12 cellular contexts compared by ENCODE assay signal in genomic region chr10:80201592-80202256, GRCh38. TPM values are rescaled to one million over a fixed set of nuclear protein-coding genes. Genes with fewer than 3 reads are reported as not detected.
DNase-seq lines count a peak whose midpoint lies in the region; ATAC-seq, FAIRE-seq and TF ChIP-seq lines count a peak whose summit lies in the region.
"Had no signal": no experiment of that assay in that cellular context is flagged by ENCODE, and none has a peak within 500 bp of the region (broad histone marks: within the 10 kb centered on the region; RNA-seq: fewer than 3 reads in every experiment).

No MANE protein-coding gene starts in this region.

- no peak for ATAC-seq in stimulated activated naive CD8-positive, alpha-beta T cell treated with anti-CD3 and anti-CD28 coated beads, Interleukin-15, amount 100 ng/mL, for 72 hours
- ATAC-seq: WTC11 had no signal

- peak overlapping the region; percentile 65 for H3K27ac Mint-ChIP-seq in T-helper 1 cell treated with Interleukin-12 subunit alpha and Interleukin-12 subunit beta and Interleukin-4 antibody, amounts not matched to agents 30 μg/mL and 1 μg/mL, for 36 hours
- H3K27ac Mint-ChIP-seq in stimulated activated naive CD8-positive, alpha-beta T cell treated with anti-CD3 and anti-CD28 coated beads, Interleukin-15, amount 100 ng/mL, for 72 hours: peak overlapping the region; percentile 68 to 95
- H3K27ac Mint-ChIP-seq in neural progenitor cell: no peak overlapping the region

- H3K4me3 Mint-ChIP-seq in T-helper 1 cell treated with Interleukin-12 subunit alpha and Interleukin-12 subunit beta and Interleukin-4 antibody, amounts not matched to agents 30 μg/mL and 1 μg/mL, for 36 hours: peak overlapping the region; percentile 55
- H3K4me3 Mint-ChIP-seq in stimulated activated naive CD8-positive, alpha-beta T cell treated with anti-CD3 and anti-CD28 coated beads, Interleukin-15, amount 100 ng/mL, for 72 hours: peak overlapping the region; percentile 85 to 87
- H3K4me3 Mint-ChIP-seq in neural progenitor cell: no peak overlapping the region
- H3K4me3 Mint-ChIP-seq: WTC11 had no signal

- no peaks in the 10 kb centered on the region for H3K27me3 Mint-ChIP-seq in T-helper 1 cell treated with Interleukin-12 subunit alpha and Interleukin-12 subunit beta and Interleukin-4 antibody, amounts not matched to agents 30 μg/mL and 1 μg/mL, for 36 hours (ENCODE audit: low read depth)
- H3K27me3 Mint-ChIP-seq in stimulated activated naive CD8-positive, alpha-beta T cell treated with anti-CD3 and anti-CD28 coated beads, Interleukin-15, amount 100 ng/mL, for 72 hours: no peaks in the 10 kb centered on the region
- H3K27me3 Mint-ChIP-seq in neural progenitor cell (ENCODE audit: insufficient read depth, low read depth): peaks cover 15% of the 10 kb centered on the region

- intact Hi-C loops in kidney (cut with DNase I): loop anchor here (10.0 kb wide), 1 partner anchor 47 kb away; no protein-coding TSS in a partner anchor

- H3K4me1 ChIP-seq in kidney (ENCODE audit: control insufficient read depth in 1 of 2, insufficient read depth in 1 of 2, low read depth in 1 of 2, low read length in 2 of 2): peaks cover 53 to 68% of the 10 kb centered on the region in 2 donors
- H3K4me1 ChIP-seq in neural progenitor cell: peaks cover 14% of the 10 kb centered on the region

- H3K4me1 Mint-ChIP-seq in T-helper 1 cell treated with Interleukin-12 subunit alpha and Interleukin-12 subunit beta and Interleukin-4 antibody, amounts not matched to agents 30 μg/mL and 1 μg/mL, for 36 hours (ENCODE audit: low read depth): peaks cover 54% of the 10 kb centered on the region
- H3K4me1 Mint-ChIP-seq in stimulated activated naive CD8-positive, alpha-beta T cell treated with anti-CD3 and anti-CD28 coated beads, Interleukin-15, amount 100 ng/mL, for 72 hours: peaks cover 79% of the 10 kb centered on the region
- H3K4me1 Mint-ChIP-seq in neural progenitor cell: peaks cover 18% of the 10 kb centered on the region

- H3K36me3 ChIP-seq in kidney (ENCODE audit: control insufficient read depth in 1 of 2, insufficient read depth in 2 of 2, low read length in 2 of 2): no peaks in the 10 kb centered on the region
- H3K36me3 ChIP-seq in neural progenitor cell: no peaks in the 10 kb centered on the region

- no peaks in the 10 kb centered on the region for H3K79me2 ChIP-seq in neural progenitor cell (ENCODE audit: low read depth)

- H3K27me3 ChIP-seq in neural progenitor cell: peaks cover 29% of the 10 kb centered on the region

- peaks cover 14% of the 10 kb centered on the region for H3K36me3 Mint-ChIP-seq in T-helper 1 cell treated with Interleukin-12 subunit alpha and Interleukin-12 subunit beta and Interleukin-4 antibody, amounts not matched to agents 30 μg/mL and 1 μg/mL, for 36 hours (ENCODE audit: low read depth)
- no peaks in the 10 kb centered on the region for H3K36me3 Mint-ChIP-seq in neural progenitor cell
- H3K36me3 Mint-ChIP-seq: WTC11 had no signal

- no peaks in the 10 kb centered on the region for H3K9me3 ChIP-seq in kidney (ENCODE audit: control insufficient read depth in 1 of 2, low read length in 2 of 2)
- H3K9me3 ChIP-seq in neural progenitor cell (ENCODE audit: low read depth): no peaks in the 10 kb centered on the region

- H3K27ac ChIP-seq in angular gyrus (ENCODE audit: low read depth, low read length) (peak overlapping the region; percentile 68), kidney (ENCODE audit: low read depth in 2 of 2, low read length in 2 of 2) (peak overlapping the region; percentile 86 to 98), neural progenitor cell (no peak overlapping the region)

- H3K4me3 ChIP-seq in kidney (ENCODE audit: low read length in 2 of 2): peak overlapping the region in 1 of 2 donors; percentile 92
- no peak overlapping the region for H3K4me3 ChIP-seq in neural progenitor cell

- DNase-seq in T-helper 1 cell (no peak), kidney (no peak), kidney glomerular epithelial cell (lab: John Stamatoyannopoulos, UW) (no peak), D341Med (ENCODE audit: low spot score) (no peak), neural progenitor cell (ENCODE audit: low spot score) (no peak)
- DNase-seq in stimulated activated naive CD8-positive, alpha-beta T cell treated with anti-CD3 and anti-CD28 coated beads, Interleukin-15, amount 100 ng/mL, for 72 hours: no peak
- DNase-seq: 8988T; cortex of kidney; stimulated activated CD4-positive, alpha-beta T cell treated with anti-CD3 and anti-CD28 coated beads, Interleukin-4, amount 100 ng/mL, for 1 hour had no signal

- TF ChIP-seq CTCF in kidney (IDR thresholded peaks at IDR 0.05; ENCODE audit: borderline replicate concordance, extremely low read depth, insufficient read depth) (no peak), neural progenitor cell (IDR thresholded peaks at IDR 0.05) (no peak)

- H4K20me1 ChIP-seq in neural progenitor cell (ENCODE audit: low read depth): peaks cover 5% of the 10 kb centered on the region

- H2AFZ ChIP-seq in neural progenitor cell (replicated peaks): no peak overlapping the region

- H3K9me3 Mint-ChIP-seq in T-helper 1 cell treated with Interleukin-12 subunit alpha and Interleukin-12 subunit beta and Interleukin-4 antibody, amounts not matched to agents 30 μg/mL and 1 μg/mL, for 36 hours: no peaks in the 10 kb centered on the region
- H3K9me3 Mint-ChIP-seq in stimulated activated naive CD8-positive, alpha-beta T cell treated with anti-CD3 and anti-CD28 coated beads, Interleukin-15, amount 100 ng/mL, for 72 hours: no peaks in the 10 kb centered on the region
- H3K9me3 Mint-ChIP-seq in neural progenitor cell: no peaks in the 10 kb centered on the region
- H3K9me3 Mint-ChIP-seq: WTC11 had no signal

- no peak for FAIRE-seq in kidney (lab: Jason Lieb, UNC)

- H3F3A ChIP-seq in neural progenitor cell (ENCODE audit: low read depth): peaks cover 15% of the 10 kb centered on the region

- H3K4me2 ChIP-seq in neural progenitor cell: no peak overlapping the region

- H3K9ac ChIP-seq in kidney (ENCODE audit: low read length in 2 of 2) (peak overlapping the region in 1 of 2 donors; percentile 97), neural progenitor cell (no peak overlapping the region)

RNA-seq across cellular contexts. Expression of gene ANXA11, which starts 3.6 kb away (rescaled TPM):
- total RNA-seq in kidney (435 TPM), neural progenitor cell (ENCODE audit: low replicate concordance) (2.7 and 7.3 TPM in 2 replicates)
- 543 TPM for polyA plus RNA-seq in kidney (ENCODE audit: insufficient read depth, low read depth, low replicate concordance)

Comparison
In these comparisons a context has a peak if more than half of its experiments do, and no peak if none do; other contexts are left out.
1. RNA of gene ANXA11, which starts 3.6 kb away (total RNA-seq): 435 TPM in kidney (single experiment); 2.7 to 7.3 TPM in neural progenitor cell; every median in the first group is over 10 times any median in the second.